In genomic region chr3:10192953-10193691, GRCh38 we compare ENCODE assay signal across 1 cellular context.
TF ChIP-seq lines count a peak whose summit lies in the region.

No MANE protein-coding gene starts in this region.

TF ChIP-seq in GM12878, 131 proteins besides CTCF, POLR2A, EP300 and RAD21 (continued from another document and continues in another):
- TF ChIP-seq ZNF592 (IDR thresholded peaks at IDR 0.05) (0 out of 2 replicates have a peak, but pooled peaks have one; percentile 67), TCF7 (IDR thresholded peaks at IDR 0.05; ENCODE audit: borderline replicate concordance) (no peak), RUNX3 (IDR thresholded peaks at IDR 0.05; ENCODE audit: low read length) (no peak), MTA2 (IDR thresholded peaks at IDR 0.05; ENCODE audit: low read depth) (peak; percentile 88), NR2C1 (IDR thresholded peaks at IDR 0.05) (0 out of 2 replicates have a peak, but pooled peaks have one; percentile 37), HDGF (IDR thresholded peaks at IDR 0.05) (peak; percentile 85; the same call in 1 of the 2 replicates), BCLAF1 (IDR thresholded peaks at IDR 0.05) (no peak), SUZ12 (IDR thresholded peaks at IDR 0.05; ENCODE audit: unreplicated experiment) (no peak), ZNF384 (IDR thresholded peaks at IDR 0.05; ENCODE audit: borderline replicate concordance, low read depth, low read length) (no peak), YBX1 (IDR thresholded peaks at IDR 0.05) (no peak), CHD2 (IDR thresholded peaks at IDR 0.05; ENCODE audit: borderline replicate concordance, low read depth, low read length) (0 out of 2 replicates have a peak, but pooled peaks have one; percentile 67), SKIL (IDR thresholded peaks at IDR 0.05; ENCODE audit: low read depth, poor library complexity, severe bottlenecking) (peak; percentile 53), SRF (IDR thresholded peaks at IDR 0.05; ENCODE audit: low read depth in 2 of 2, low read length in 2 of 2) (no peak), TAF1 (IDR thresholded peaks at IDR 0.05; ENCODE audit: borderline replicate concordance, low read depth, low read length) (0 out of 2 replicates have a peak, but pooled peaks have one; percentile 13), YY1 (IDR thresholded peaks at IDR 0.05; ENCODE audit: low read depth, low read length) (0 out of 2 replicates have a peak, but pooled peaks have one; percentile 14), GABPA (IDR thresholded peaks at IDR 0.05; ENCODE audit: low read depth) (no peak), RBBP5 (conservative IDR thresholded peaks at IDR 0.05) (no peak), SPI1 (IDR thresholded peaks at IDR 0.05; ENCODE audit: borderline replicate concordance, insufficient read depth, low read depth, low read length) (0 out of 2 replicates have a peak, but pooled peaks have one; percentile 5), ESRRA (IDR thresholded peaks at IDR 0.05; ENCODE audit: low read length) (no peak), CREB1 (IDR thresholded peaks at IDR 0.05; ENCODE audit: low read depth) (no peak), TCF12 (IDR thresholded peaks at IDR 0.05; ENCODE audit: low read depth, low read length) (0 out of 2 replicates have a peak, but pooled peaks have one; percentile 48), CHD4 (IDR thresholded peaks at IDR 0.05) (0 out of 2 replicates have a peak, but pooled peaks have one; percentile 28), SMAD1 (IDR thresholded peaks at IDR 0.05; ENCODE audit: low read depth, partially characterized antibody) (no peak), ZNF687 (IDR thresholded peaks at IDR 0.05) (peak; percentile 88), MAX (IDR thresholded peaks at IDR 0.05; ENCODE audit: low read depth, low read length) (no peak), MEF2A (IDR thresholded peaks at IDR 0.05; ENCODE audit: insufficient read depth, low read depth, low read length) (0 out of 2 replicates have a peak, but pooled peaks have one; percentile 29), NR2C2 (IDR thresholded peaks at IDR 0.05; ENCODE audit: borderline replicate concordance, control insufficient read depth, insufficient read length, low read depth) (no peak), IRF5 (IDR thresholded peaks at IDR 0.05; ENCODE audit: borderline replicate concordance) (no peak), JUNB (IDR thresholded peaks at IDR 0.05) (no peak), EED (IDR thresholded peaks at IDR 0.05; ENCODE audit: low read depth) (peak; percentile 91), NBN (IDR thresholded peaks at IDR 0.05) (peak; percentile 43; the same call in 1 of the 2 replicates), NFYA (IDR thresholded peaks at IDR 0.05; ENCODE audit: borderline replicate concordance, low read depth, low read length) (no peak), MLLT1 (IDR thresholded peaks at IDR 0.05) (peak; percentile 38; the same call in 1 of the 2 replicates), BMI1 (IDR thresholded peaks at IDR 0.05; ENCODE audit: borderline replicate concordance) (no peak), CUX1 (IDR thresholded peaks at IDR 0.05; ENCODE audit: insufficient replicate concordance, low read depth, low read length) (peak; percentile 61), BHLHE40 (IDR thresholded peaks at IDR 0.05; ENCODE audit: borderline replicate concordance in 1 of 2, low read depth in 2 of 2, low read length in 1 of 2) (peak in 1 of 2 experiments; percentile 47; a peak in 1 of 4 replicates), SUPT20H (IDR thresholded peaks at IDR 0.05; ENCODE audit: borderline replicate concordance, control insufficient read depth, low read depth, low read length) (no peak)
